In genomic region chr6:30601815-30602641, GRCh38 we compare ENCODE assay signal across 21 cellular contexts. TPM values are rescaled to one million over a fixed set of nuclear protein-coding genes. Genes with fewer than 3 reads are reported as not detected.
A peak's percentile ranks its signal among the peaks of the same experiment; 100 is the strongest.
DNase-seq lines count a peak whose midpoint lies in the region; ATAC-seq and TF ChIP-seq lines count a peak whose summit lies in the region.
"Had no signal": no experiment of that assay in that cellular context is flagged by ENCODE, and none has a peak within 500 bp of the region (broad histone marks: within the 10 kb centered on the region; RNA-seq: fewer than 3 reads in every experiment).

No MANE protein-coding gene starts in this region.

- H3K9me3 ChIP-seq in right lobe of liver, result no peaks in the 10 kb centered on the region

- 89% methylated on average over 10 of the region's 39 CpGs for WGBS in right lobe of liver (ENCODE audit: insufficient coverage, low coverage, low lambda C conversion rate, missing lambda C conversion rate)

- H3K27ac ChIP-seq in RWPE1 (peak overlapping the region; percentile 58), right lobe of liver (no peak overlapping the region)
- H3K27ac ChIP-seq: epithelial cell of prostate had no signal

- H3K4me1 Mint-ChIP-seq in activated T-cell treated with anti-CD3 and anti-CD28 coated beads, Interleukin-2, amount 50 U/mL, for 24 hours (ENCODE audit: low read depth), result peaks cover 29% of the 10 kb centered on the region
- H3K4me1 Mint-ChIP-seq in stimulated activated naive B cell treated with anti-CD40 and anti-IgM and Interleukin-4, amounts not matched to agents 10 μg/mL and 1 μg/mL and 100 μg/mL, for 72 hours, result peaks cover 19 to 39% of the 10 kb centered on the region in 2 donors
- H3K4me1 Mint-ChIP-seq: GM23338 had no signal

- H3K9me3 Mint-ChIP-seq in activated T-cell treated with anti-CD3 and anti-CD28 coated beads, Interleukin-2, amount 50 U/mL, for 24 hours, result no peaks in the 10 kb centered on the region
- H3K9me3 Mint-ChIP-seq in stimulated activated naive B cell treated with anti-CD40 and anti-IgM and Interleukin-4, amounts not matched to agents 10 μg/mL and 1 μg/mL and 100 μg/mL, for 72 hours, result no peaks in the 10 kb centered on the region
- H3K9me3 Mint-ChIP-seq: GM23338, T-cell, type B pancreatic cell had no signal

- ATAC-seq in right lobe of liver (peak in 3 of 4 donors; percentile 2 to 9 (median 2)), HG02884 (IDR thresholded peaks at IDR 0.05; ENCODE audit: unreplicated experiment) (no peak), GM19455 (IDR thresholded peaks at IDR 0.05; ENCODE audit: unreplicated experiment) (no peak), HG03439 (IDR thresholded peaks at IDR 0.05; ENCODE audit: unreplicated experiment) (no peak)
- no peak for ATAC-seq in stimulated activated naive B cell treated with anti-CD40 and anti-IgM and Interleukin-4, amounts not matched to agents 10 μg/mL and 1 μg/mL and 100 μg/mL, for 72 hours (replicated peaks)
- ATAC-seq: GM23338, Right ventricle myocardium inferior had no signal

- no peak overlapping the region for H3K4me3 Mint-ChIP-seq in activated T-cell treated with anti-CD3 and anti-CD28 coated beads, Interleukin-2, amount 50 U/mL, for 24 hours
- H3K4me3 Mint-ChIP-seq in stimulated activated naive B cell treated with anti-CD40 and anti-IgM and Interleukin-4, amounts not matched to agents 10 μg/mL and 1 μg/mL and 100 μg/mL, for 72 hours, result peak overlapping the region in 1 of 2 donors; percentile 52
- H3K4me3 Mint-ChIP-seq: B cell, GM23338, T-cell, type B pancreatic cell had no signal

- H3K36me3 Mint-ChIP-seq in activated T-cell treated with anti-CD3 and anti-CD28 coated beads, Interleukin-2, amount 50 U/mL, for 24 hours (ENCODE audit: low read depth), result peaks cover 95% of the 10 kb centered on the region
- H3K36me3 Mint-ChIP-seq in stimulated activated naive B cell treated with anti-CD40 and anti-IgM and Interleukin-4, amounts not matched to agents 10 μg/mL and 1 μg/mL and 100 μg/mL, for 72 hours, result peaks cover 54 to 72% of the 10 kb centered on the region in 2 donors

- POLR2A ChIA-PET in RWPE1 (lab: Yijun Ruan, JAX; ENCODE audit: low non-redundant PET), result no interaction called here

- H3K36me3 ChIP-seq in right lobe of liver, result peaks cover 19 to 67% (median 46%) of the 10 kb centered on the region in 4 donors

- no peak for DNase-seq in activated T-cell treated with anti-CD3 and anti-CD28 coated beads, Interleukin-2, amount 50 U/mL, for 24 hours
- no peak for DNase-seq in activated T-cell treated with anti-CD3 and anti-CD28 coated beads, Interleukin-2, amount 50 U/mL, for 48 hours
- no peak for DNase-seq in RWPE1 (ENCODE audit: low spot score)
- DNase-seq in right lobe of liver, result no peak
- DNase-seq in stimulated activated naive B cell treated with anti-CD40 and anti-IgM and Interleukin-4, amounts not matched to agents 10 μg/mL and 1 μg/mL and 100 μg/mL, for 72 hours, result no peak
- DNase-seq: foreskin melanocyte, hippocampal formation, islet precursor cell, KG1, NCI-H1694, NCI-H748 treated with DMSO at 0.1 percent for 48 hours had no signal

- no peaks in the 10 kb centered on the region for H3K27me3 ChIP-seq in right lobe of liver
- H3K27me3 ChIP-seq: cardiac muscle cell had no signal

- no peak for TF ChIP-seq POLR2A in right lobe of liver (IDR thresholded peaks at IDR 0.05)

- peak overlapping the region; percentile 78 for H3K27ac Mint-ChIP-seq in activated T-cell treated with anti-CD3 and anti-CD28 coated beads, Interleukin-2, amount 50 U/mL, for 24 hours
- H3K27ac Mint-ChIP-seq in stimulated activated naive B cell treated with anti-CD40 and anti-IgM and Interleukin-4, amounts not matched to agents 10 μg/mL and 1 μg/mL and 100 μg/mL, for 72 hours, result peak overlapping the region; percentile 69
- H3K27ac Mint-ChIP-seq: GM23338, type B pancreatic cell had no signal

- H3K4me3 ChIP-seq in right lobe of liver, result no peak overlapping the region
- H3K4me3 ChIP-seq: cardiac muscle cell, GM23338 had no signal

- H3K4me1 ChIP-seq in right lobe of liver, result no peaks in the 10 kb centered on the region

- CTCF ChIA-PET in RWPE1 (lab: Yijun Ruan, JAX), result interaction anchor here (1.4 kb wide), 1 partner anchor 11 kb away, joined by 7 read pairs; no protein-coding TSS in a partner anchor

- TF ChIP-seq CTCF in RWPE1 (conservative IDR thresholded peaks at IDR 0.05; ENCODE audit: low read depth) (no peak), right lobe of liver (IDR thresholded peaks at IDR 0.05) (no peak)

- intact Hi-C loops in right lobe of liver (cut with DNase I), result loop anchor here in 1 of 2 donors (10.0 kb wide), 1 partner anchor 117 kb away; the partner anchor contains the start of gene HLA-E

- no peaks in the 10 kb centered on the region for H3K27me3 Mint-ChIP-seq in activated T-cell treated with anti-CD3 and anti-CD28 coated beads, Interleukin-2, amount 50 U/mL, for 24 hours
- no peaks in the 10 kb centered on the region for H3K27me3 Mint-ChIP-seq in stimulated activated naive B cell treated with anti-CD40 and anti-IgM and Interleukin-4, amounts not matched to agents 10 μg/mL and 1 μg/mL and 100 μg/mL, for 72 hours
- H3K27me3 Mint-ChIP-seq: B cell, T-cell, type B pancreatic cell had no signal

RNA-seq across cellular contexts. Expression of gene PPP1R10, which starts 15.0 kb away (rescaled TPM):
- 10 to 100 TPM; 19.0 to 45.1 (median 32.4) TPM for total RNA-seq in right lobe of liver

RNA-seq across cellular contexts. Expression of gene MRPS18B, which starts 15.6 kb away (rescaled TPM):
- total RNA-seq in right lobe of liver, result 10 to 100 TPM; 43.3 to 73.9 (median 56.2) TPM

RNA-seq across cellular contexts. Expression of gene ATAT1, which starts 24.6 kb away (rescaled TPM):
- total RNA-seq in right lobe of liver, result 1 to 10 TPM; 2.4 to 6.6 (median 4.4) TPM

RNA-seq across cellular contexts. Expression of gene ABCF1, which starts 30.8 kb away (rescaled TPM):
- total RNA-seq in right lobe of liver, result 10 to 100 TPM; 23.3 to 35.2 (median 26.8) TPM

RNA-seq across cellular contexts. Expression of gene C6orf136, which starts 44.9 kb away (rescaled TPM):
- 10 to 100 TPM in 4 of 6 experiments, 1 to 10 TPM in 2; 8.2 to 14.1 (median 11.0) TPM for total RNA-seq in right lobe of liver

Comparison
In these comparisons a context has a peak if more than half of its experiments do, and no peak if none do; other contexts are left out.
1. ATAC-seq: peak in right lobe of liver (3 of 4); none in stimulated activated naive B cell treated with anti-CD40 and anti-IgM and Interleukin-4, amounts not matched to agents 10 μg/mL and 1 μg/mL and 100 μg/mL, for 72 hours (0 of 2), HG02884 (single experiment), GM19455 (single experiment) and HG03439 (single experiment).